17 cellular contexts compared by ENCODE assay signal in genomic region chr17:5236871-5237540, GRCh38. TPM values are rescaled to one million over a fixed set of nuclear protein-coding genes. Genes with fewer than 3 reads are reported as not detected.
DNase-seq lines count a peak whose midpoint lies in the region; ATAC-seq, FAIRE-seq and TF ChIP-seq lines count a peak whose summit lies in the region.
"Had no signal": no experiment of that assay in that cellular context is flagged by ENCODE, and none has a peak within 500 bp of the region (broad histone marks: within the 10 kb centered on the region; RNA-seq: fewer than 3 reads in every experiment).

No MANE protein-coding gene starts in this region.

- no peak overlapping the region for H3K4me3 ChIP-seq in HEK293 (ENCODE audit: low read depth, low read length)
- H3K4me3 ChIP-seq in GM12878, result peak overlapping the region; percentile 44; the same call in 1 of the 2 replicates
- H3K4me3 ChIP-seq: A549, esophagus muscularis mucosa, gastroesophageal sphincter, lung had no signal

- H3K9me3 Mint-ChIP-seq in activated T-cell treated with anti-CD3 and anti-CD28 coated beads, Interleukin-2, amount 50 U/mL, for 24 hours, result no peaks in the 10 kb centered on the region
- peaks cover 3% of the 10 kb centered on the region for H3K9me3 Mint-ChIP-seq in activated T-cell treated with anti-CD3 and anti-CD28 coated beads, Interleukin-2, amount 50 U/mL, for 4 hours
- H3K9me3 Mint-ChIP-seq in stimulated activated naive B cell treated with anti-CD40 and anti-IgM and Interleukin-4, amounts not matched to agents 10 μg/mL and 1 μg/mL and 100 μg/mL, for 72 hours, result peaks cover 10 to 12% of the 10 kb centered on the region in 2 donors
- H3K9me3 Mint-ChIP-seq: H9 had no signal

- CTCF ChIA-PET in HEK293 (lab: Yijun Ruan, JAX) (interaction anchor here (0.5 to 2.0 kb wide), 13 partner anchors 9 to 120 kb away, joined by 3 to 15 read pairs (median 4); partner anchors contain the start of gene ZNF594), GM12878 (lab: Yijun Ruan, JAX) (interaction anchor here (0.8 to 8.1 kb wide), 10 partner anchors 8 to 126 kb away, joined by 3 to 209 read pairs (median 9); partner anchors contain the start of gene ZNF594)

- H3K4me1 Mint-ChIP-seq in activated T-cell treated with anti-CD3 and anti-CD28 coated beads, Interleukin-2, amount 50 U/mL, for 24 hours (ENCODE audit: low read depth), result peaks cover 23% of the 10 kb centered on the region
- peaks cover 37% of the 10 kb centered on the region for H3K4me1 Mint-ChIP-seq in activated T-cell treated with anti-CD3 and anti-CD28 coated beads, Interleukin-2, amount 50 U/mL, for 4 hours (ENCODE audit: low read depth)
- peaks cover 51 to 69% of the 10 kb centered on the region in 2 donors for H3K4me1 Mint-ChIP-seq in stimulated activated naive B cell treated with anti-CD40 and anti-IgM and Interleukin-4, amounts not matched to agents 10 μg/mL and 1 μg/mL and 100 μg/mL, for 72 hours

- no peak for DNase-seq in activated T-cell treated with anti-CD3 and anti-CD28 coated beads, Interleukin-2, amount 50 U/mL, for 24 hours
- no peak for DNase-seq in activated T-cell treated with anti-CD3 and anti-CD28 coated beads, Interleukin-2, amount 50 U/mL, for 4 hours
- DNase-seq in GM12878 (ENCODE audit: low read depth, low spot score) (no peak), cerebellum (ENCODE audit: low spot score) (no peak), AG20443 (ENCODE audit: low spot score) (no peak)
- no peak for DNase-seq in stimulated activated naive B cell treated with anti-CD40 and anti-IgM and Interleukin-4, amounts not matched to agents 10 μg/mL and 1 μg/mL and 100 μg/mL, for 72 hours
- DNase-seq: activated CD4-positive, alpha-beta T cell treated with anti-CD3 and anti-CD28 coated beads for 1 hour; kidney had no signal

- H3K4me3 Mint-ChIP-seq in activated T-cell treated with anti-CD3 and anti-CD28 coated beads, Interleukin-2, amount 50 U/mL, for 24 hours, result no peak overlapping the region
- no peak overlapping the region for H3K4me3 Mint-ChIP-seq in activated T-cell treated with anti-CD3 and anti-CD28 coated beads, Interleukin-2, amount 50 U/mL, for 4 hours
- H3K4me3 Mint-ChIP-seq in stimulated activated naive B cell treated with anti-CD40 and anti-IgM and Interleukin-4, amounts not matched to agents 10 μg/mL and 1 μg/mL and 100 μg/mL, for 72 hours, result peak overlapping the region; percentile 50 to 64
- H3K4me3 Mint-ChIP-seq: H9 had no signal

- H3K27ac ChIP-seq in HEK293 (ENCODE audit: extremely low read depth, low read depth, low read length) (no peak overlapping the region), GM12878 (ENCODE audit: control insufficient read depth, insufficient read depth) (peak overlapping the region; percentile 66)
- H3K27ac ChIP-seq: A549, esophagus muscularis mucosa, gastroesophageal sphincter had no signal

- SMC1A ChIA-PET in GM12878 (lab: Charles Lee; ENCODE audit: uncharacterized antibody, unreplicated experiment), result interaction anchor here (0.6 to 6.4 kb wide), 14 partner anchors 11 to 297 kb away, joined by 3 to 129 read pairs (median 4); partner anchors contain the start of genes NUP88, RNF167, SLC25A11 and SPAG7

- H3K79me2 ChIP-seq in GM12878 (ENCODE audit: control insufficient read depth, insufficient read depth, low read length), result peaks cover 56% of the 10 kb centered on the region

- H3K4me1 ChIP-seq in HEK293 (ENCODE audit: control insufficient read depth, insufficient read depth, low read length) (peaks cover 2% of the 10 kb centered on the region; the same call in 1 of the 2 replicates), GM12878 (ENCODE audit: control insufficient read depth, insufficient read depth, low read length) (peaks cover 45% of the 10 kb centered on the region)
- H3K4me1 ChIP-seq: esophagus muscularis mucosa, gastroesophageal sphincter had no signal

- FAIRE-seq in GM12878 (lab: Jason Lieb, UNC), result no peak
- FAIRE-seq: A549, kidney had no signal

- TF ChIP-seq EP300 in GM12878 (IDR thresholded peaks at IDR 0.05; ENCODE audit: borderline replicate concordance in 1 of 2, control insufficient read depth in 1 of 2, low read depth in 2 of 2, low read length in 2 of 2), result no peak

- no peaks in the 10 kb centered on the region for H3K27me3 Mint-ChIP-seq in activated T-cell treated with anti-CD3 and anti-CD28 coated beads, Interleukin-2, amount 50 U/mL, for 24 hours
- H3K27me3 Mint-ChIP-seq in activated T-cell treated with anti-CD3 and anti-CD28 coated beads, Interleukin-2, amount 50 U/mL, for 4 hours (ENCODE audit: low read depth), result no peaks in the 10 kb centered on the region
- no peaks in the 10 kb centered on the region for H3K27me3 Mint-ChIP-seq in stimulated activated naive B cell treated with anti-CD40 and anti-IgM and Interleukin-4, amounts not matched to agents 10 μg/mL and 1 μg/mL and 100 μg/mL, for 72 hours

- ATAC-seq in activated T-cell treated with anti-CD3 and anti-CD28 coated beads, Interleukin-2, amount 50 U/mL, for 4 hours, result no peak
- ATAC-seq in GM12878 (no peak), HG03342 (IDR thresholded peaks at IDR 0.05; ENCODE audit: unreplicated experiment) (no peak)
- peak in 1 of 2 donors; percentile 11 for ATAC-seq in stimulated activated naive B cell treated with anti-CD40 and anti-IgM and Interleukin-4, amounts not matched to agents 10 μg/mL and 1 μg/mL and 100 μg/mL, for 72 hours (replicated peaks)
- ATAC-seq: gastroesophageal sphincter had no signal

- in situ Hi-C loops in GM12878 (cut with MboI), result loop anchor here (5.0 kb wide), 1 partner anchor 40 kb away; no protein-coding TSS in a partner anchor

- H3K4me2 ChIP-seq in GM12878 (ENCODE audit: control insufficient read depth, insufficient read depth), result peak overlapping the region; percentile 57
- H3K4me2 ChIP-seq: A549 had no signal

- WGBS in GM12878 (ENCODE audit: insufficient coverage, insufficient replicate concordance, low lambda C conversion rate, missing lambda C conversion rate), result 54% methylated on average over 3 of the region's 3 CpGs

- no peaks in the 10 kb centered on the region for H3K36me3 Mint-ChIP-seq in activated T-cell treated with anti-CD3 and anti-CD28 coated beads, Interleukin-2, amount 50 U/mL, for 24 hours (ENCODE audit: low read depth)
- no peaks in the 10 kb centered on the region for H3K36me3 Mint-ChIP-seq in activated T-cell treated with anti-CD3 and anti-CD28 coated beads, Interleukin-2, amount 50 U/mL, for 4 hours (ENCODE audit: insufficient read depth)
- H3K36me3 Mint-ChIP-seq in stimulated activated naive B cell treated with anti-CD40 and anti-IgM and Interleukin-4, amounts not matched to agents 10 μg/mL and 1 μg/mL and 100 μg/mL, for 72 hours, result peaks cover 31 to 64% of the 10 kb centered on the region in 2 donors

- peak overlapping the region; percentile 35 for H3K27ac Mint-ChIP-seq in activated T-cell treated with anti-CD3 and anti-CD28 coated beads, Interleukin-2, amount 50 U/mL, for 24 hours
- peak overlapping the region; percentile 93 for H3K27ac Mint-ChIP-seq in stimulated activated naive B cell treated with anti-CD40 and anti-IgM and Interleukin-4, amounts not matched to agents 10 μg/mL and 1 μg/mL and 100 μg/mL, for 72 hours
- H3K27ac Mint-ChIP-seq: H9 had no signal

- POLR2A ChIA-PET in HEK293 (lab: Yijun Ruan, JAX), result no interaction called here
- POLR2A ChIA-PET in GM12878 (lab: Charles Lee), result interaction anchor here (0.6 to 6.2 kb wide), 9 partner anchors 10 to 199 kb away, joined by 3 to 115 read pairs (median 4); partner anchors contain the start of genes NUP88, RABEP1 and ZNF594

- 0 out of 2 replicates have a peak overlapping the region, but pooled peaks have one; percentile 7 for H3K9ac ChIP-seq in GM12878 (ENCODE audit: control insufficient read depth, insufficient read depth, low read length)

- no peaks in the 10 kb centered on the region for H4K20me1 ChIP-seq in GM12878 (ENCODE audit: control insufficient read depth, insufficient read depth)

- TF ChIP-seq POLR2A in GM12878 (IDR thresholded peaks at IDR 0.05; ENCODE audit: low read depth, low read length), result peak; percentile 27; the same call in 1 of the 2 replicates

- H3K36me3 ChIP-seq in HEK293 (ENCODE audit: control insufficient read depth in 2 of 2, insufficient read depth in 1 of 2, low read length in 2 of 2) (peaks cover 0 to 12% of the 10 kb centered on the region in 2 experiments; a peak in 1 of 3 replicates), GM12878 (ENCODE audit: control insufficient read depth in 2 of 2, insufficient read depth in 2 of 2, low read length in 1 of 2) (peaks cover 0 to 3% of the 10 kb centered on the region in 2 experiments; a peak in 1 of 4 replicates)

- H3K9me3 ChIP-seq in HEK293 (ENCODE audit: control insufficient read depth, insufficient read depth, low read depth, low read length) (no peaks in the 10 kb centered on the region), GM12878 (replicated peaks; ENCODE audit: control insufficient read depth, insufficient read depth, low read length) (peaks cover 3% of the 10 kb centered on the region)
- H3K9me3 ChIP-seq: A549, esophagus muscularis mucosa, gastroesophageal sphincter had no signal

- no peak overlapping the region for H2AFZ ChIP-seq in GM12878 (ENCODE audit: control insufficient read depth, low read depth, low read length)

- H3K27me3 ChIP-seq in GM12878 (replicated peaks in 1 of 2; ENCODE audit: control insufficient read depth in 2 of 2, insufficient read depth in 2 of 2, low read length in 1 of 2), result no peaks in the 10 kb centered on the region
- H3K27me3 ChIP-seq: esophagus muscularis mucosa, gastroesophageal sphincter had no signal

- TSS peak; percentile 31 for BruUV-seq in GM12878 (replicated peaks; lab: Mats Ljungman, UMichigan)

- RAD21 ChIA-PET in GM12878 (lab: Charles Lee; ENCODE audit: unreplicated experiment), result interaction anchor here (0.7 to 6.2 kb wide), 13 partner anchors 10 to 249 kb away, joined by 3 to 115 read pairs (median 3); partner anchors contain the start of genes C1QBP, CAMTA2 and ZNF594

- TF ChIP-seq CTCF in HEK293 (tag by site-specific recombination; IDR thresholded peaks at IDR 0.05) (no peak), GM12878 (IDR thresholded peaks at IDR 0.05 in 2 of 3, conservative IDR thresholded peaks at IDR 0.05 in 1 of 3; ENCODE audit: control insufficient read depth in 2 of 3, extremely low read depth in 1 of 3, insufficient read depth in 1 of 3, low read depth in 3 of 3, low read length in 3 of 3) (no peak)

- intact Hi-C loops in GM12878 (cut with micrococcal nuclease; ENCODE audit: unreplicated experiment), result loop anchor here (1.0 to 5.0 kb wide), 4 partner anchors 11 to 295 kb away; partner anchors contain the start of genes RNF167, SLC25A11 and ZFP3

- TF ChIP-seq RAD21 in GM12878 (IDR thresholded peaks at IDR 0.05; ENCODE audit: insufficient read depth, low read depth, low read length), result no peak

RNA-seq across cellular contexts. Expression of gene SCIMP, which starts 2.3 kb away (rescaled TPM):
- under 1 TPM in 1 of 3 donors, not detected in 2; 0.10 TPM for total RNA-seq in activated T-cell treated with anti-CD3 and anti-CD28 coated beads, Interleukin-2, amount 50 U/mL, for 4 hours
- 247 and 264 TPM in 2 replicates for total RNA-seq in GM12878 (2013; cell fraction: nucleolus; rRNA removed)
- total RNA-seq in GM12878 (2014; rRNA removed) (61.8 and 70.4 TPM in 2 replicates), GM12878 (2014; rRNA removed; fragmentation: Illumina TruSeq; extraction: Trizol) (70.3 and 74.9 TPM in 2 replicates), GM12878 (2021) (92.2 and 98.9 TPM in 2 replicates), cerebellum (0.54 TPM)
- 129 TPM for polyA plus RNA-seq in GM12878 (2011; ENCODE audit: low read depth)
- polyA plus RNA-seq in GM12878 (2011; rRNA removed) (105 and 120 TPM in 2 replicates), GM12878 (2014; fragmentation: Illumina TruSeq; extraction: Trizol) (151 and 205 TPM in 2 replicates), GM12878 (2014; fragmentation: Nextera tagmentation; extraction: Ambion mirVana) (100 to 1,000 TPM; 109 TPM), GM12878 (2014; rRNA removed) (85.2 and 97.7 TPM in 2 replicates), GM12878 (2016; fragmentation: Nextera tagmentation; extraction: Ambion mirVana) (10 to 100 TPM; 56.7 to 62.4 TPM)
- polyA plus RNA-seq in GM12878 (2011; cell fraction: cytosol; rRNA removed), result 101 and 133 TPM in 2 replicates
- 50.6 and 52.5 TPM in 2 replicates for polyA plus RNA-seq in GM12878 (2011; cell fraction: nucleus; rRNA removed)
- 97.2 and 135 TPM in 2 replicates for polyA plus RNA-seq in GM12878 (2012)
- polyA minus RNA-seq in GM12878 (2011; rRNA and poly(A)+ RNA removed), result 79.6 and 91.8 TPM in 2 replicates
- polyA minus RNA-seq in GM12878 (2011; cell fraction: cytosol; rRNA and poly(A)+ RNA removed), result 26.2 and 40.3 TPM in 2 replicates
- polyA minus RNA-seq in GM12878 (2011; cell fraction: nucleus; rRNA and poly(A)+ RNA removed), result 14.0 and 19.1 TPM in 2 replicates
- total RNA-seq: H9, NCI-H460, renal cortical epithelial cell had no signal
- polyA plus RNA-seq: A549 had no signal

RNA-seq across cellular contexts. Expression of gene RABEP1, which starts 45.1 kb away (rescaled TPM):
- 10 to 100 TPM; 72.9 to 80.8 (median 76.3) TPM for total RNA-seq in activated T-cell treated with anti-CD3 and anti-CD28 coated beads, Interleukin-2, amount 50 U/mL, for 4 hours
- 120 and 123 TPM in 2 replicates for total RNA-seq in GM12878 (2013; cell fraction: nucleolus; rRNA removed)
- total RNA-seq in GM12878 (2014; rRNA removed), result 43.3 and 51.0 TPM in 2 replicates
- 68.0 and 69.8 TPM in 2 replicates for total RNA-seq in GM12878 (2014; rRNA removed; fragmentation: Illumina TruSeq; extraction: Trizol)
- 60.0 and 60.4 TPM in 2 replicates for total RNA-seq in GM12878 (2021)
- 29.5 TPM for polyA plus RNA-seq in GM12878 (2011; ENCODE audit: low read depth)
- 64.5 and 95.7 TPM in 2 replicates for polyA plus RNA-seq in GM12878 (2011; rRNA removed)
- 24.6 and 27.1 TPM in 2 replicates for polyA plus RNA-seq in GM12878 (2011; cell fraction: cytosol; rRNA removed)
- 29.5 and 31.3 TPM in 2 replicates for polyA plus RNA-seq in GM12878 (2011; cell fraction: nucleus; rRNA removed)
- 35.9 and 45.4 TPM in 2 replicates for polyA plus RNA-seq in GM12878 (2012)
- 68.8 and 87.5 TPM in 2 replicates for polyA plus RNA-seq in GM12878 (2014; fragmentation: Illumina TruSeq; extraction: Trizol)
- 10 to 100 TPM; 13.4 to 20.2 TPM for polyA plus RNA-seq in GM12878 (2014; fragmentation: Nextera tagmentation; extraction: Ambion mirVana)
- 36.4 and 38.9 TPM in 2 replicates for polyA plus RNA-seq in GM12878 (2014; rRNA removed)
- 10 to 100 TPM; 59.2 to 71.4 TPM for polyA plus RNA-seq in GM12878 (2016; fragmentation: Nextera tagmentation; extraction: Ambion mirVana)
- polyA minus RNA-seq in GM12878 (2011; rRNA and poly(A)+ RNA removed), result 69.0 and 76.4 TPM in 2 replicates
- polyA minus RNA-seq in GM12878 (2011; cell fraction: cytosol; rRNA and poly(A)+ RNA removed), result 26.3 and 29.8 TPM in 2 replicates
- 26.0 and 29.5 TPM in 2 replicates for polyA minus RNA-seq in GM12878 (2011; cell fraction: nucleus; rRNA and poly(A)+ RNA removed)
- total RNA-seq in cerebellum, result 63.1 TPM

RNA-seq across cellular contexts. Expression of gene ZNF594, which starts 45.3 kb away (rescaled TPM):
- total RNA-seq in activated T-cell treated with anti-CD3 and anti-CD28 coated beads, Interleukin-2, amount 50 U/mL, for 4 hours, result 1 to 10 TPM; 6.5 to 7.6 (median 6.7) TPM
- 63.6 and 63.9 TPM in 2 replicates for total RNA-seq in GM12878 (2013; cell fraction: nucleolus; rRNA removed)
- 12.5 and 13.8 TPM in 2 replicates for total RNA-seq in GM12878 (2014; rRNA removed)
- total RNA-seq in GM12878 (2014; rRNA removed; fragmentation: Illumina TruSeq; extraction: Trizol), result 13.9 and 14.3 TPM in 2 replicates
- total RNA-seq in GM12878 (2021), result 10.1 and 12.1 TPM in 2 replicates
- polyA plus RNA-seq in GM12878 (2011; ENCODE audit: low read depth), result 1.4 TPM
- 5.5 and 8.8 TPM in 2 replicates for polyA plus RNA-seq in GM12878 (2011; rRNA removed)
- 2.0 and 2.8 TPM in 2 replicates for polyA plus RNA-seq in GM12878 (2011; cell fraction: cytosol; rRNA removed)
- 18.3 and 22.0 TPM in 2 replicates for polyA plus RNA-seq in GM12878 (2011; cell fraction: nucleus; rRNA removed)
- polyA plus RNA-seq in GM12878 (2012), result 2.3 and 3.7 TPM in 2 replicates
- 11.2 and 11.3 TPM in 2 replicates for polyA plus RNA-seq in GM12878 (2014; fragmentation: Illumina TruSeq; extraction: Trizol)
- polyA plus RNA-seq in GM12878 (2014; fragmentation: Nextera tagmentation; extraction: Ambion mirVana), result 1 to 10 TPM in 1 of 2 experiments, under 1 TPM in 1; 0.98 to 1.7 TPM
- 10.3 and 11.6 TPM in 2 replicates for polyA plus RNA-seq in GM12878 (2014; rRNA removed)
- 10 to 100 TPM; 10.9 to 12.1 TPM for polyA plus RNA-seq in GM12878 (2016; fragmentation: Nextera tagmentation; extraction: Ambion mirVana)
- polyA minus RNA-seq in GM12878 (2011; rRNA and poly(A)+ RNA removed), result 5.5 and 5.6 TPM in 2 replicates
- polyA minus RNA-seq in GM12878 (2011; cell fraction: cytosol; rRNA and poly(A)+ RNA removed), result 2.8 and 3.7 TPM in 2 replicates
- 11.0 and 16.8 TPM in 2 replicates for polyA minus RNA-seq in GM12878 (2011; cell fraction: nucleus; rRNA and poly(A)+ RNA removed)
- total RNA-seq in cerebellum, result 30.5 TPM

Comparison
In these comparisons a context has a peak if more than half of its experiments do, and no peak if none do; other contexts are left out.
1. H3K4me3 Mint-ChIP-seq: peak in stimulated activated naive B cell treated with anti-CD40 and anti-IgM and Interleukin-4, amounts not matched to agents 10 μg/mL and 1 μg/mL and 100 μg/mL, for 72 hours (2 of 2); none in activated T-cell treated with anti-CD3 and anti-CD28 coated beads, Interleukin-2, amount 50 U/mL, for 24 hours (single experiment) and activated T-cell treated with anti-CD3 and anti-CD28 coated beads, Interleukin-2, amount 50 U/mL, for 4 hours (single experiment).
2. RNA of gene SCIMP, which starts 2.3 kb away (total RNA-seq): 61.8 to 264 TPM in GM12878; 0.54 TPM in cerebellum (single experiment) and 0.10 TPM in activated T-cell treated with anti-CD3 and anti-CD28 coated beads, Interleukin-2, amount 50 U/mL, for 4 hours; every median in the first group is over 10 times any median in the second.